In the genomic region with DNA sequence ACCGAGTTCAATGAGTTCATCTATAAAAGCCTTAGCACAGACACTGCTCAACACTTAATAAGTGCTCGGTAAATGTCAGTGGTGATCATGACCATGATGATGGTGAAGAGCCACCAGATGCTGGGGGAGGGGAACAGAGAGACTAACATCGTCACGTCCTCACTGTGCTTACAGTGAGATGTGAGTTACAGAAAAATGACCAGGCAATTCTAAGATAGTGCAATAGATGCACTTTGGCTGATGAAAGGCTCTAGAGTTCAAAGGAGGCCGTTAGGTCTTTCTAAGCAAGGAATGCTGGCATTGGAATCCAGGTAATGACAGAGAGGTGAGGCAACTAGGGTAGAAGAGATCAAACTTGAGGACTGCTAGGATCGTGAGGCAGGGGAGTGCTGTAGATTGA, we compare ENCODE assay signal across 1 cellular context.
TF ChIP-seq lines count a peak whose summit lies in the region.

No MANE protein-coding gene starts in this region.

TF ChIP-seq in K562, 482 proteins besides CTCF, POLR2A, EP300 and RAD21 (continued from another document and continues in another):
- TF ChIP-seq, protein P1, sequence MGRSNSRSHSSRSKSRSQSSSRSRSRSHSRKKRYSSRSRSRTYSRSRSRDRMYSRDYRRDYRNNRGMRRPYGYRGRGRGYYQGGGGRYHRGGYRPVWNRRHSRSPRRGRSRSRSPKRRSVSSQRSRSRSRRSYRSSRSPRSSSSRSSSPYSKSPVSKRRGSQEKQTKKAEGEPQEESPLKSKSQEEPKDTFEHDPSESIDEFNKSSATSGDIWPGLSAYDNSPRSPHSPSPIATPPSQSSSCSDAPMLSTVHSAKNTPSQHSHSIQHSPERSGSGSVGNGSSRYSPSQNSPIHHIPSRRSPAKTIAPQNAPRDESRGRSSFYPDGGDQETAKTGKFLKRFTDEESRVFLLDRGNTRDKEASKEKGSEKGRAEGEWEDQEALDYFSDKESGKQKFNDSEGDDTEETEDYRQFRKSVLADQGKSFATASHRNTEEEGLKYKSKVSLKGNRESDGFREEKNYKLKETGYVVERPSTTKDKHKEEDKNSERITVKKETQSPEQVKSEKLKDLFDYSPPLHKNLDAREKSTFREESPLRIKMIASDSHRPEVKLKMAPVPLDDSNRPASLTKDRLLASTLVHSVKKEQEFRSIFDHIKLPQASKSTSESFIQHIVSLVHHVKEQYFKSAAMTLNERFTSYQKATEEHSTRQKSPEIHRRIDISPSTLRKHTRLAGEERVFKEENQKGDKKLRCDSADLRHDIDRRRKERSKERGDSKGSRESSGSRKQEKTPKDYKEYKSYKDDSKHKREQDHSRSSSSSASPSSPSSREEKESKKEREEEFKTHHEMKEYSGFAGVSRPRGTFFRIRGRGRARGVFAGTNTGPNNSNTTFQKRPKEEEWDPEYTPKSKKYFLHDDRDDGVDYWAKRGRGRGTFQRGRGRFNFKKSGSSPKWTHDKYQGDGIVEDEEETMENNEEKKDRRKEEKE (IDR thresholded peaks at IDR 0.05; ENCODE audit: borderline replicate concordance in 1 of 2, control insufficient read depth in 1 of 2, low read depth in 2 of 2, low read length in 1 of 2), result no peak
- TF ChIP-seq CTBP1 (IDR thresholded peaks at IDR 0.05; ENCODE audit: borderline replicate concordance) (peak; percentile 64; the same call in 1 of the 2 replicates), CEBPG (CRISPR knock-in tag; IDR thresholded peaks at IDR 0.05) (peak; percentile 51; the same call in 1 of the 2 replicates), CEBPG (tag; conservative IDR thresholded peaks at IDR 0.05 in 1 of 2, IDR thresholded peaks at IDR 0.05 in 1 of 2) (no peak), ZNF586 (CRISPR knock-in tag; conservative IDR thresholded peaks at IDR 0.05) (no peak), MAFF (IDR thresholded peaks at IDR 0.05; ENCODE audit: low read length) (peak; percentile 33; the same call in 1 of the 2 replicates), CSDE1 (IDR thresholded peaks at IDR 0.05) (no peak), FOXP1 (CRISPR knock-in tag; IDR thresholded peaks at IDR 0.05) (no peak), FOXJ2 (tag; IDR thresholded peaks at IDR 0.05) (no peak), ZNF79 (CRISPR knock-in tag; IDR thresholded peaks at IDR 0.05; ENCODE audit: low read depth) (no peak), ERF (CRISPR knock-in tag; IDR thresholded peaks at IDR 0.05) (no peak), HNRNPUL1 (IDR thresholded peaks at IDR 0.05; ENCODE audit: low read length) (no peak), HDAC2 (IDR thresholded peaks at IDR 0.05) (0 out of 2 replicates have a peak, but pooled peaks have one; percentile 55), ZKSCAN8 (CRISPR knock-in tag; IDR thresholded peaks at IDR 0.05) (0 out of 2 replicates have a peak, but pooled peaks have one; percentile 28), XRCC5 (IDR thresholded peaks at IDR 0.05; ENCODE audit: low read depth, low read length) (no peak), ETV5 (CRISPR knock-in tag; IDR thresholded peaks at IDR 0.05; ENCODE audit: low read depth) (no peak), MIER1 (IDR thresholded peaks at IDR 0.05; ENCODE audit: low read depth) (no peak), SAFB (IDR thresholded peaks at IDR 0.05; ENCODE audit: borderline replicate concordance, low read depth, low read length) (no peak), SRF (CRISPR knock-in tag; IDR thresholded peaks at IDR 0.05) (no peak), FOXA3 (CRISPR knock-in tag; conservative IDR thresholded peaks at IDR 0.05 in 1 of 2, IDR thresholded peaks at IDR 0.05 in 1 of 2) (no peak), ZNF324 (CRISPR knock-in tag; IDR thresholded peaks at IDR 0.05) (no peak), EP400 (IDR thresholded peaks at IDR 0.05) (peak; percentile 29; the same call in 1 of the 2 replicates), ZNF316 (IDR thresholded peaks at IDR 0.05) (peak; percentile 87), MTA3 (IDR thresholded peaks at IDR 0.05; ENCODE audit: borderline replicate concordance) (0 out of 2 replicates have a peak, but pooled peaks have one; percentile 55), KAT7 (CRISPR knock-in tag; IDR thresholded peaks at IDR 0.05; ENCODE audit: borderline replicate concordance) (no peak), JUND (IDR thresholded peaks at IDR 0.05; ENCODE audit: borderline replicate concordance, low read depth, low read length) (peak; percentile 17; the same call in 1 of the 2 replicates), JUND (tag; IDR thresholded peaks at IDR 0.05; ENCODE audit: borderline replicate concordance, low read depth, low read length) (peak; percentile 45; the same call in 2 of the 3 replicates)
- TF ChIP-seq, protein P2, sequence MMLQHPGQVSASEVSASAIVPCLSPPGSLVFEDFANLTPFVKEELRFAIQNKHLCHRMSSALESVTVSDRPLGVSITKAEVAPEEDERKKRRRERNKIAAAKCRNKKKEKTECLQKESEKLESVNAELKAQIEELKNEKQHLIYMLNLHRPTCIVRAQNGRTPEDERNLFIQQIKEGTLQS (IDR thresholded peaks at IDR 0.05), result peak; percentile 70
- TF ChIP-seq, protein P2 (CRISPR knock-in tag; conservative IDR thresholded peaks at IDR 0.05), result no peak
- TF ChIP-seq, protein P3, sequence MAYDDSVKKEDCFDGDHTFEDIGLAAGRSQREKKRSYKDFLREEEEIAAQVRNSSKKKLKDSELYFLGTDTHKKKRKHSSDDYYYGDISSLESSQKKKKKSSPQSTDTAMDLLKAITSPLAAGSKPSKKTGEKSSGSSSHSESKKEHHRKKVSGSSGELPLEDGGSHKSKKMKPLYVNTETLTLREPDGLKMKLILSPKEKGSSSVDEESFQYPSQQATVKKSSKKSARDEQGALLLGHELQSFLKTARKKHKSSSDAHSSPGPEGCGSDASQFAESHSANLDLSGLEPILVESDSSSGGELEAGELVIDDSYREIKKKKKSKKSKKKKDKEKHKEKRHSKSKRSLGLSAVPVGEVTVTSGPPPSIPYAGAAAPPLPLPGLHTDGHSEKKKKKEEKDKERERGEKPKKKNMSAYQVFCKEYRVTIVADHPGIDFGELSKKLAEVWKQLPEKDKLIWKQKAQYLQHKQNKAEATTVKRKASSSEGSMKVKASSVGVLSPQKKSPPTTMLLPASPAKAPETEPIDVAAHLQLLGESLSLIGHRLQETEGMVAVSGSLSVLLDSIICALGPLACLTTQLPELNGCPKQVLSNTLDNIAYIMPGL (CRISPR knock-in tag; IDR thresholded peaks at IDR 0.05), result no peak
- TF ChIP-seq, protein P4, sequence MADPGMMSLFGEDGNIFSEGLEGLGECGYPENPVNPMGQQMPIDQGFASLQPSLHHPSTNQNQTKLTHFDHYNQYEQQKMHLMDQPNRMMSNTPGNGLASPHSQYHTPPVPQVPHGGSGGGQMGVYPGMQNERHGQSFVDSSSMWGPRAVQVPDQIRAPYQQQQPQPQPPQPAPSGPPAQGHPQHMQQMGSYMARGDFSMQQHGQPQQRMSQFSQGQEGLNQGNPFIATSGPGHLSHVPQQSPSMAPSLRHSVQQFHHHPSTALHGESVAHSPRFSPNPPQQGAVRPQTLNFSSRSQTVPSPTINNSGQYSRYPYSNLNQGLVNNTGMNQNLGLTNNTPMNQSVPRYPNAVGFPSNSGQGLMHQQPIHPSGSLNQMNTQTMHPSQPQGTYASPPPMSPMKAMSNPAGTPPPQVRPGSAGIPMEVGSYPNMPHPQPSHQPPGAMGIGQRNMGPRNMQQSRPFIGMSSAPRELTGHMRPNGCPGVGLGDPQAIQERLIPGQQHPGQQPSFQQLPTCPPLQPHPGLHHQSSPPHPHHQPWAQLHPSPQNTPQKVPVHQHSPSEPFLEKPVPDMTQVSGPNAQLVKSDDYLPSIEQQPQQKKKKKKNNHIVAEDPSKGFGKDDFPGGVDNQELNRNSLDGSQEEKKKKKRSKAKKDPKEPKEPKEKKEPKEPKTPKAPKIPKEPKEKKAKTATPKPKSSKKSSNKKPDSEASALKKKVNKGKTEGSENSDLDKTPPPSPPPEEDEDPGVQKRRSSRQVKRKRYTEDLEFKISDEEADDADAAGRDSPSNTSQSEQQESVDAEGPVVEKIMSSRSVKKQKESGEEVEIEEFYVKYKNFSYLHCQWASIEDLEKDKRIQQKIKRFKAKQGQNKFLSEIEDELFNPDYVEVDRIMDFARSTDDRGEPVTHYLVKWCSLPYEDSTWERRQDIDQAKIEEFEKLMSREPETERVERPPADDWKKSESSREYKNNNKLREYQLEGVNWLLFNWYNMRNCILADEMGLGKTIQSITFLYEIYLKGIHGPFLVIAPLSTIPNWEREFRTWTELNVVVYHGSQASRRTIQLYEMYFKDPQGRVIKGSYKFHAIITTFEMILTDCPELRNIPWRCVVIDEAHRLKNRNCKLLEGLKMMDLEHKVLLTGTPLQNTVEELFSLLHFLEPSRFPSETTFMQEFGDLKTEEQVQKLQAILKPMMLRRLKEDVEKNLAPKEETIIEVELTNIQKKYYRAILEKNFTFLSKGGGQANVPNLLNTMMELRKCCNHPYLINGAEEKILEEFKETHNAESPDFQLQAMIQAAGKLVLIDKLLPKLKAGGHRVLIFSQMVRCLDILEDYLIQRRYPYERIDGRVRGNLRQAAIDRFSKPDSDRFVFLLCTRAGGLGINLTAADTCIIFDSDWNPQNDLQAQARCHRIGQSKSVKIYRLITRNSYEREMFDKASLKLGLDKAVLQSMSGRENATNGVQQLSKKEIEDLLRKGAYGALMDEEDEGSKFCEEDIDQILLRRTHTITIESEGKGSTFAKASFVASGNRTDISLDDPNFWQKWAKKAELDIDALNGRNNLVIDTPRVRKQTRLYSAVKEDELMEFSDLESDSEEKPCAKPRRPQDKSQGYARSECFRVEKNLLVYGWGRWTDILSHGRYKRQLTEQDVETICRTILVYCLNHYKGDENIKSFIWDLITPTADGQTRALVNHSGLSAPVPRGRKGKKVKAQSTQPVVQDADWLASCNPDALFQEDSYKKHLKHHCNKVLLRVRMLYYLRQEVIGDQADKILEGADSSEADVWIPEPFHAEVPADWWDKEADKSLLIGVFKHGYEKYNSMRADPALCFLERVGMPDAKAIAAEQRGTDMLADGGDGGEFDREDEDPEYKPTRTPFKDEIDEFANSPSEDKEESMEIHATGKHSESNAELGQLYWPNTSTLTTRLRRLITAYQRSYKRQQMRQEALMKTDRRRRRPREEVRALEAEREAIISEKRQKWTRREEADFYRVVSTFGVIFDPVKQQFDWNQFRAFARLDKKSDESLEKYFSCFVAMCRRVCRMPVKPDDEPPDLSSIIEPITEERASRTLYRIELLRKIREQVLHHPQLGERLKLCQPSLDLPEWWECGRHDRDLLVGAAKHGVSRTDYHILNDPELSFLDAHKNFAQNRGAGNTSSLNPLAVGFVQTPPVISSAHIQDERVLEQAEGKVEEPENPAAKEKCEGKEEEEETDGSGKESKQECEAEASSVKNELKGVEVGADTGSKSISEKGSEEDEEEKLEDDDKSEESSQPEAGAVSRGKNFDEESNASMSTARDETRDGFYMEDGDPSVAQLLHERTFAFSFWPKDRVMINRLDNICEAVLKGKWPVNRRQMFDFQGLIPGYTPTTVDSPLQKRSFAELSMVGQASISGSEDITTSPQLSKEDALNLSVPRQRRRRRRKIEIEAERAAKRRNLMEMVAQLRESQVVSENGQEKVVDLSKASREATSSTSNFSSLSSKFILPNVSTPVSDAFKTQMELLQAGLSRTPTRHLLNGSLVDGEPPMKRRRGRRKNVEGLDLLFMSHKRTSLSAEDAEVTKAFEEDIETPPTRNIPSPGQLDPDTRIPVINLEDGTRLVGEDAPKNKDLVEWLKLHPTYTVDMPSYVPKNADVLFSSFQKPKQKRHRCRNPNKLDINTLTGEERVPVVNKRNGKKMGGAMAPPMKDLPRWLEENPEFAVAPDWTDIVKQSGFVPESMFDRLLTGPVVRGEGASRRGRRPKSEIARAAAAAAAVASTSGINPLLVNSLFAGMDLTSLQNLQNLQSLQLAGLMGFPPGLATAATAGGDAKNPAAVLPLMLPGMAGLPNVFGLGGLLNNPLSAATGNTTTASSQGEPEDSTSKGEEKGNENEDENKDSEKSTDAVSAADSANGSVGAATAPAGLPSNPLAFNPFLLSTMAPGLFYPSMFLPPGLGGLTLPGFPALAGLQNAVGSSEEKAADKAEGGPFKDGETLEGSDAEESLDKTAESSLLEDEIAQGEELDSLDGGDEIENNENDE (IDR thresholded peaks at IDR 0.05; ENCODE audit: low read depth, low read length), result no peak
- TF ChIP-seq, protein P5, sequence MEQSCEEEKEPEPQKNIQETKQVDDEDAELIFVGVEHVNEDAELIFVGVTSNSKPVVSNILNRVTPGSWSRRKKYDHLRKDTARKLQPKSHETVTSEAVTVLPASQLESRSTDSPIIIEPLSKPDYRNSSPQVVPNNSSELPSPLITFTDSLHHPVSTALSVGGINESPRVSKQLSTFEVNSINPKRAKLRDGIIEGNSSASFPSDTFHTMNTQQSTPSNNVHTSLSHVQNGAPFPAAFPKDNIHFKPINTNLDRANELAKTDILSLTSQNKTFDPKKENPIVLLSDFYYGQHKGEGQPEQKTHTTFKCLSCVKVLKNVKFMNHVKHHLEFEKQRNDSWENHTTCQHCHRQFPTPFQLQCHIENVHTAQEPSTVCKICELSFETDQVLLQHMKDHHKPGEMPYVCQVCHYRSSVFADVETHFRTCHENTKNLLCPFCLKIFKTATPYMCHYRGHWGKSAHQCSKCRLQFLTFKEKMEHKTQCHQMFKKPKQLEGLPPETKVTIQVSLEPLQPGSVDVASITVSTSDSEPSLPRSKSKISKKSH (CRISPR knock-in tag; IDR thresholded peaks at IDR 0.05), result no peak
- TF ChIP-seq, protein P6, sequence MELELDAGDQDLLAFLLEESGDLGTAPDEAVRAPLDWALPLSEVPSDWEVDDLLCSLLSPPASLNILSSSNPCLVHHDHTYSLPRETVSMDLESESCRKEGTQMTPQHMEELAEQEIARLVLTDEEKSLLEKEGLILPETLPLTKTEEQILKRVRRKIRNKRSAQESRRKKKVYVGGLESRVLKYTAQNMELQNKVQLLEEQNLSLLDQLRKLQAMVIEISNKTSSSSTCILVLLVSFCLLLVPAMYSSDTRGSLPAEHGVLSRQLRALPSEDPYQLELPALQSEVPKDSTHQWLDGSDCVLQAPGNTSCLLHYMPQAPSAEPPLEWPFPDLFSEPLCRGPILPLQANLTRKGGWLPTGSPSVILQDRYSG (tag; conservative IDR thresholded peaks at IDR 0.05; ENCODE audit: low read depth), result 0 out of 2 replicates have a peak, but pooled peaks have one; percentile 19
- TF ChIP-seq, protein P7, sequence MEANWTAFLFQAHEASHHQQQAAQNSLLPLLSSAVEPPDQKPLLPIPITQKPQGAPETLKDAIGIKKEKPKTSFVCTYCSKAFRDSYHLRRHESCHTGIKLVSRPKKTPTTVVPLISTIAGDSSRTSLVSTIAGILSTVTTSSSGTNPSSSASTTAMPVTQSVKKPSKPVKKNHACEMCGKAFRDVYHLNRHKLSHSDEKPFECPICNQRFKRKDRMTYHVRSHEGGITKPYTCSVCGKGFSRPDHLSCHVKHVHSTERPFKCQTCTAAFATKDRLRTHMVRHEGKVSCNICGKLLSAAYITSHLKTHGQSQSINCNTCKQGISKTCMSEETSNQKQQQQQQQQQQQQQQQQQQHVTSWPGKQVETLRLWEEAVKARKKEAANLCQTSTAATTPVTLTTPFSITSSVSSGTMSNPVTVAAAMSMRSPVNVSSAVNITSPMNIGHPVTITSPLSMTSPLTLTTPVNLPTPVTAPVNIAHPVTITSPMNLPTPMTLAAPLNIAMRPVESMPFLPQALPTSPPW (CRISPR knock-in tag; IDR thresholded peaks at IDR 0.05), result no peak
